ENCODE assay signal across 17 cellular contexts in the genomic region with DNA sequence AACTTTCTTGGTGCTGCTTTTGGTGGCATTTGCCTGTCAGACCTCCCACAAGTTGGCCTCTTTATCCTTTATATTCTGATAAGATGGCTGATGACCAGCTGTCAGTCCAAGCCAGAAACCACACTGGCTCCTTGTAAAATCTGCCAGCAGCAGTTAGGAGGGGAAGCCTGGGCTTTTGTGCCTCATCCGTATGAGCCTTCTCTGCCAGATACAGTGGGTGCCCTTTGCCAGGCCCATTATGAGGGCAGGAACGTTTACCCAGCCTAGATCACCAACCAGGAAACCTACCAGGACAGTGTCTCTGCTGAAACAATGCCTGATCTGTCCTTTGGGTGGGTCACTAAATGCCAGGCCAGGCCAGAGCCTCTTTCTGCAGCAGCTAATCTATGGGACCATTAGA.
A peak's percentile ranks its signal among the peaks of the same experiment; 100 is the strongest.
DNase-seq lines count a peak whose midpoint lies in the region; ATAC-seq and TF ChIP-seq lines count a peak whose summit lies in the region.
"Had no signal": no experiment of that assay in that cellular context is flagged by ENCODE, and none has a peak within 500 bp of the region (broad histone marks: within the 10 kb centered on the region; RNA-seq: fewer than 3 reads in every experiment).

No MANE protein-coding gene starts in this region.

- ATAC-seq in GM21529 (IDR thresholded peaks at IDR 0.05; ENCODE audit: unreplicated experiment), result no peak
- ATAC-seq in HG03280 (IDR thresholded peaks at IDR 0.05; ENCODE audit: unreplicated experiment), result no peak

- H3K4me3 Mint-ChIP-seq in mesothelial cell of epicardium, result no peak overlapping the region

- peak; percentile 1 for DNase-seq in NCI-H1092 treated with DMSO at 0.1 percent for 48 hours (lab: John Stamatoyannopoulos, UW)
- DNase-seq in NCI-H1092 (lab: John Stamatoyannopoulos, UW), result no peak
- DNase-seq in astrocyte of the hippocampus (ENCODE audit: low read depth, low spot score), result peak; percentile 44
- DNase-seq in mesothelial cell of epicardium (ENCODE audit: low spot score in 2 of 2, unreplicated experiment in 2 of 2), result no peak
- peak in 43 of 49 donors; percentile 4 to 72 (median 42) for DNase-seq in substantia nigra (lab: John Stamatoyannopoulos, UW)
- DNase-seq in NCI-H1105 treated with DMSO at 0.1 percent for 48 hours (lab: John Stamatoyannopoulos, UW), result no peak
- DNase-seq: activated naive CD4-positive, alpha-beta T cell; activated T-cell treated with anti-CD3 and anti-CD28 coated beads for 4 hours; mesendoderm; NCI-H1694 treated with DMSO at 0.1 percent for 48 hours; NCI-H526; stimulated activated CD4-positive, alpha-beta T cell treated with anti-CD3 and anti-CD28 coated beads, Interleukin-2, amount 100 ng/mL, for 48 hours had no signal

- no peak for TF ChIP-seq CTCF in mesothelial cell of epicardium (IDR thresholded peaks at IDR 0.05; ENCODE audit: unreplicated experiment)

- peak overlapping the region; percentile 58 for H3K27ac ChIP-seq in substantia nigra (ENCODE audit: low read depth, low read length, poor library complexity, severe bottlenecking)
- H3K27ac ChIP-seq: 22Rv1; BLaER1 treated with 17β-estradiol and CSF1 and Interleukin-3, amounts not matched to agents 10 nM and 100 nM; neutrophil had no signal

- H3K27me3 Mint-ChIP-seq in mesothelial cell of epicardium (ENCODE audit: low read depth), result peaks cover 3% of the 10 kb centered on the region

- peaks cover 9% of the 10 kb centered on the region for H3K4me1 Mint-ChIP-seq in mesothelial cell of epicardium

- H3K27ac Mint-ChIP-seq in mesothelial cell of epicardium, result peak overlapping the region; percentile 69

- H3K9me3 Mint-ChIP-seq in mesothelial cell of epicardium, result peaks cover 3% of the 10 kb centered on the region

- no peaks in the 10 kb centered on the region for H3K36me3 Mint-ChIP-seq in mesothelial cell of epicardium

Comparison
In these comparisons a context has a peak if more than half of its experiments do, and no peak if none do; other contexts are left out.
1. DNase-seq: peak in NCI-H1092 treated with DMSO at 0.1 percent for 48 hours (single experiment), astrocyte of the hippocampus (single experiment) and substantia nigra (43 of 49); none in NCI-H1092 (single experiment), mesothelial cell of epicardium (0 of 2) and NCI-H1105 treated with DMSO at 0.1 percent for 48 hours (single experiment).